19 cellular contexts compared by ENCODE assay signal in genomic region chr21:31520506-31521163, GRCh38.
A peak's percentile ranks its signal among the peaks of the same experiment; 100 is the strongest.
DNase-seq lines count a peak whose midpoint lies in the region; TF ChIP-seq lines count a peak whose summit lies in the region.
"Had no signal": no experiment of that assay in that cellular context is flagged by ENCODE, and none has a peak within 500 bp of the region (broad histone marks: within the 10 kb centered on the region; RNA-seq: fewer than 3 reads in every experiment).

No MANE protein-coding gene starts in this region.

- no peak for TF ChIP-seq EP300 in transverse colon (IDR thresholded peaks at IDR 0.05; ENCODE audit: low read depth)

- H3K4me3 ChIP-seq in AG04449 (ENCODE audit: low read depth, low read length) (no peak overlapping the region), hepatocyte (no peak overlapping the region), transverse colon (no peak overlapping the region), BE2C (ENCODE audit: low read depth, low read length) (no peak overlapping the region)
- H3K4me3 ChIP-seq: ascending aorta, dorsolateral prefrontal cortex, left ventricle myocardium inferior had no signal

- peaks cover 5% of the 10 kb centered on the region for H3K79me2 ChIP-seq in hepatocyte

- TF ChIP-seq POLR2A in transverse colon (IDR thresholded peaks at IDR 0.05): no peak

- H3K4me2 ChIP-seq in hepatocyte: peak overlapping the region; percentile 61
- H3K4me2 ChIP-seq: KMS-11 had no signal

- POLR2A ChIA-PET in AG04449 (lab: Yijun Ruan, JAX): interaction anchor here (0.7 kb wide), 1 partner anchor 189 kb away, joined by 3 read pairs; no protein-coding TSS in a partner anchor

- in situ Hi-C loops in transverse colon (cut with MboI; ENCODE audit: low pct_ligation_motif_present in 1 of 4, low pct_unique_long_range_greater_than_20kb in 1 of 4, low sequenced_read_pairs in 3 of 4): no loop called here

- H3K36me3 ChIP-seq in hepatocyte (replicated peaks; ENCODE audit: insufficient read depth, low read depth): no peaks in the 10 kb centered on the region
- no peaks in the 10 kb centered on the region for H3K36me3 ChIP-seq in transverse colon
- no peaks in the 10 kb centered on the region for H3K36me3 ChIP-seq in BE2C
- H3K36me3 ChIP-seq: ascending aorta, left ventricle myocardium inferior had no signal

- H3K9me3 ChIP-seq in hepatocyte (ENCODE audit: low read depth): no peaks in the 10 kb centered on the region
- H3K9me3 ChIP-seq in transverse colon: no peaks in the 10 kb centered on the region
- H3K9me3 ChIP-seq in BE2C: no peaks in the 10 kb centered on the region
- H3K9me3 ChIP-seq: ascending aorta, left ventricle myocardium inferior had no signal

- H2AFZ ChIP-seq in hepatocyte: no peak overlapping the region

- no peaks in the 10 kb centered on the region for H3K9me2 ChIP-seq in hepatocyte (replicated peaks; ENCODE audit: insufficient read depth)

- H3K27ac ChIP-seq in hepatocyte (no peak overlapping the region), transverse colon (no peak overlapping the region)
- H3K27ac ChIP-seq: ascending aorta, KMS-11, left ventricle myocardium inferior had no signal

- H3K27me3 ChIP-seq in hepatocyte (no peaks in the 10 kb centered on the region), transverse colon (no peaks in the 10 kb centered on the region), BE2C (no peaks in the 10 kb centered on the region)
- H3K27me3 ChIP-seq: ascending aorta, dorsolateral prefrontal cortex had no signal

- peaks cover 4% of the 10 kb centered on the region for H3K4me1 ChIP-seq in hepatocyte (ENCODE audit: insufficient read depth)
- H3K4me1 ChIP-seq in transverse colon: peaks cover 0 to 7% (median 0%) of the 10 kb centered on the region in 4 donors
- H3K4me1 ChIP-seq in BE2C: no peaks in the 10 kb centered on the region
- H3K4me1 ChIP-seq: ascending aorta, left ventricle myocardium inferior had no signal

- DNase-seq in AG04449 (ENCODE audit: low read depth, low spot score): peak; percentile 63
- peak; percentile 69 to 95 (median 76) for DNase-seq in NCI-H1417 (lab: John Stamatoyannopoulos, UW)
- DNase-seq in NCI-H748 treated with DMSO at 0.1 percent for 48 hours (lab: John Stamatoyannopoulos, UW): peak; percentile 65
- no peak for DNase-seq in hepatocyte (ENCODE audit: low spot score)
- DNase-seq in HPDE6-E6E7 (ENCODE audit: extremely low spot score): no peak
- no peak for DNase-seq in transverse colon
- DNase-seq in AG08395 (ENCODE audit: low spot score): no peak
- DNase-seq in BE2C: no peak
- DNase-seq: activated effector memory CD4-positive, alpha-beta T cell treated with anti-CD3 and anti-CD28 coated beads, Interleukin-2, amount 50 U/mL, for 16 hours; CD4-positive, alpha-beta memory T cell; left ventricle myocardium inferior; naive thymus-derived CD4-positive, alpha-beta T cell; NCI-H2227 treated with DMSO at 0.1 percent for 48 hours; retina; stimulated activated CD4-positive, alpha-beta T cell treated with anti-CD3 and anti-CD28 coated beads, Interleukin-2, amount 100 ng/mL, for 48 hours; stimulated activated CD8-positive, alpha-beta memory T cell treated with anti-CD3 and anti-CD28 coated beads, Interleukin-4, amount 100 ng/mL, for 48 hours had no signal

- no peaks in the 10 kb centered on the region for H4K20me1 ChIP-seq in hepatocyte (ENCODE audit: insufficient read depth, poor library complexity, severe bottlenecking)

- CTCF ChIA-PET in AG04449 (lab: Yijun Ruan, JAX): no interaction called here

- WGBS in hepatocyte (ENCODE audit: low lambda C conversion rate, missing lambda C conversion rate): 55% methylated on average over 9 of the region's 9 CpGs
- 18 to 25% methylated on average over 7 to 9 of the region's 9 CpGs for WGBS in transverse colon (ENCODE audit: low coverage in 1 of 2), 2 donors

- TF ChIP-seq CTCF in AG04449 (IDR thresholded peaks at IDR 0.05; ENCODE audit: insufficient read depth, low read length, missing control alignments) (no peak), hepatocyte (IDR thresholded peaks at IDR 0.05; ENCODE audit: poor library complexity) (no peak), transverse colon (IDR thresholded peaks at IDR 0.05) (no peak), BE2C (IDR thresholded peaks at IDR 0.05; ENCODE audit: low read depth, low read length) (no peak)

- intact Hi-C loops in transverse colon (cut with DNase I; ENCODE audit: low total_unique reads): no loop called here

Comparison
In these comparisons a context has a peak if more than half of its experiments do, and no peak if none do; other contexts are left out.
1. DNase-seq: peak in AG04449 (single experiment), NCI-H1417 (3 of 3) and NCI-H748 treated with DMSO at 0.1 percent for 48 hours (single experiment); none in hepatocyte (single experiment), HPDE6-E6E7 (single experiment), transverse colon (single experiment), AG08395 (single experiment) and BE2C (single experiment).